In genomic region chr17:40330850-40331470, GRCh38 we compare ENCODE assay signal across 11 cellular contexts. TPM values are rescaled to one million over a fixed set of nuclear protein-coding genes. Genes with fewer than 3 reads are reported as not detected.
DNase-seq lines count a peak whose midpoint lies in the region; ATAC-seq and TF ChIP-seq lines count a peak whose summit lies in the region.
"Had no signal": no experiment of that assay in that cellular context is flagged by ENCODE, and none has a peak within 500 bp of the region (broad histone marks: within the 10 kb centered on the region; RNA-seq: fewer than 3 reads in every experiment).

No MANE protein-coding gene starts in this region.

- H3K9me3 ChIP-seq in right atrium auricular region = no peaks in the 10 kb centered on the region

- intact Hi-C loops in Calu3 (cut with micrococcal nuclease; ENCODE audit: unreplicated experiment) = no loop called here
- intact Hi-C loops in activated CD4-positive, alpha-beta memory T cell treated with anti-CD3 and anti-CD28 coated beads for 36 hours (cut with micrococcal nuclease) = no loop called here

- peak overlapping the region; percentile 1 for H3K4me3 Mint-ChIP-seq in Calu3 (ENCODE audit: low read depth, unreplicated experiment)
- H3K4me3 Mint-ChIP-seq in activated CD4-positive, alpha-beta memory T cell treated with anti-CD3 and anti-CD28 coated beads for 36 hours = peak overlapping the region; percentile 26

- H3K27me3 Mint-ChIP-seq in Calu3 (ENCODE audit: unreplicated experiment) = no peaks in the 10 kb centered on the region
- H3K27me3 Mint-ChIP-seq in activated CD4-positive, alpha-beta memory T cell treated with anti-CD3 and anti-CD28 coated beads for 36 hours = no peaks in the 10 kb centered on the region

- H3K36me3 Mint-ChIP-seq in Calu3 (ENCODE audit: insufficient read depth, unreplicated experiment) = peaks cover 32% of the 10 kb centered on the region
- peaks cover 12% of the 10 kb centered on the region for H3K36me3 Mint-ChIP-seq in activated CD4-positive, alpha-beta memory T cell treated with anti-CD3 and anti-CD28 coated beads for 36 hours

- H3K4me1 ChIP-seq in right atrium auricular region = peaks cover 0 to 100% of the 10 kb centered on the region in 2 donors
- H3K4me1 ChIP-seq: foreskin keratinocyte had no signal

- CTCF ChIA-PET in Calu3 (lab: Charles Lee) = interaction anchor here (0.6 to 37.0 kb wide), 6 partner anchors 11 to 152 kb away, joined by 3 to 1520 read pairs (median 6); partner anchors contain the start of genes GJD3 and RARA
- CTCF ChIA-PET in activated CD4-positive, alpha-beta memory T cell treated with anti-CD3 and anti-CD28 coated beads for 36 hours (lab: Charles Lee) = interaction anchor here (1.1 to 2.2 kb wide), 4 partner anchors 13 to 37 kb away, joined by 3 to 9 read pairs (median 4); no protein-coding TSS in a partner anchor

- H3K4me1 Mint-ChIP-seq in Calu3 (ENCODE audit: low read depth, unreplicated experiment) = peaks cover 82% of the 10 kb centered on the region
- peaks cover 83% of the 10 kb centered on the region for H3K4me1 Mint-ChIP-seq in activated CD4-positive, alpha-beta memory T cell treated with anti-CD3 and anti-CD28 coated beads for 36 hours (ENCODE audit: low read depth)

- H3K9me3 Mint-ChIP-seq in Calu3 (ENCODE audit: low read depth, unreplicated experiment) = no peaks in the 10 kb centered on the region
- H3K9me3 Mint-ChIP-seq in activated CD4-positive, alpha-beta memory T cell treated with anti-CD3 and anti-CD28 coated beads for 36 hours = no peaks in the 10 kb centered on the region

- BruUV-seq in Calu3 (replicated peaks; lab: Mats Ljungman, UMichigan) = TSS peak; percentile 3

- H3K27ac ChIP-seq in right atrium auricular region (peak overlapping the region; percentile 84 to 89), skin epidermis (peak overlapping the region in 20 of 21 experiments; percentile 22 to 99 (median 79))
- H3K27ac ChIP-seq: foreskin keratinocyte had no signal

- no peaks in the 10 kb centered on the region for H3K27me3 ChIP-seq in right atrium auricular region
- H3K27me3 ChIP-seq: foreskin keratinocyte had no signal

- POLR2A ChIA-PET in activated CD4-positive, alpha-beta memory T cell treated with anti-CD3 and anti-CD28 coated beads for 36 hours (lab: Charles Lee) = interaction anchor here (1.1 to 1.3 kb wide), 3 partner anchors 9 to 13 kb away, joined by 3 to 8 read pairs (median 3); no protein-coding TSS in a partner anchor

- TF ChIP-seq CTCF in Calu3 (IDR thresholded peaks at IDR 0.05; ENCODE audit: unreplicated experiment) (peak; percentile 2), right atrium auricular region (IDR thresholded peaks at IDR 0.05) (no peak)

- H3K4me3 ChIP-seq in right atrium auricular region (no peak overlapping the region), skin epidermis (no peak overlapping the region)
- H3K4me3 ChIP-seq: K562 had no signal

- ATAC-seq in HG03565 (IDR thresholded peaks at IDR 0.05; ENCODE audit: unreplicated experiment) = no peak
- ATAC-seq: foreskin keratinocyte, K562 had no signal

- no peak overlapping the region for H3K27ac Mint-ChIP-seq in Calu3 (ENCODE audit: unreplicated experiment)
- peak overlapping the region; percentile 75 for H3K27ac Mint-ChIP-seq in activated CD4-positive, alpha-beta memory T cell treated with anti-CD3 and anti-CD28 coated beads for 36 hours

- peaks cover 7% of the 10 kb centered on the region for H3K36me3 ChIP-seq in right atrium auricular region

- no peak for DNase-seq in Calu3
- DNase-seq in activated CD4-positive, alpha-beta memory T cell treated with anti-CD3 and anti-CD28 coated beads for 36 hours = no peak
- DNase-seq in right atrium auricular region (ENCODE audit: low spot score) = no peak
- DNase-seq in epidermal melanocyte (ENCODE audit: insufficient read length, low spot score) = no peak
- no peak for DNase-seq in NCI-H1417 (lab: John Stamatoyannopoulos, UW)
- DNase-seq in RPMI8226 = no peak
- DNase-seq: foreskin keratinocyte, NCI-H748 treated with DMSO at 0.1 percent for 48 hours had no signal

RNA-seq across cellular contexts. Expression of gene RARA, which starts 22.0 kb away (rescaled TPM):
- 150 and 170 TPM in 2 replicates for total RNA-seq in Calu3 (2022)
- 10 to 100 TPM; 31.2 TPM for total RNA-seq in activated CD4-positive, alpha-beta memory T cell treated with anti-CD3 and anti-CD28 coated beads for 36 hours
- total RNA-seq in right atrium auricular region = 10 to 100 TPM; 28.5 to 51.7 TPM

RNA-seq across cellular contexts. Expression of gene GJD3, which starts 33.6 kb away (rescaled TPM):
- 0.44 and 0.71 TPM in 2 replicates for total RNA-seq in Calu3 (2022)
- under 1 TPM in 1 of 2 experiments, not detected in 1; 0.27 TPM for total RNA-seq in activated CD4-positive, alpha-beta memory T cell treated with anti-CD3 and anti-CD28 coated beads for 36 hours
- 1 to 10 TPM in 1 of 2 donors, not detected in 1; 1.6 TPM for total RNA-seq in right atrium auricular region
- total RNA-seq: foreskin keratinocyte had no signal

RNA-seq across cellular contexts. Expression of gene CDC6, which starts 43.3 kb away (rescaled TPM):
- total RNA-seq in Calu3 (2022) (567 and 645 TPM in 2 replicates), right atrium auricular region (1 to 10 TPM in 1 of 2 donors, under 1 TPM in 1; 0.44 to 1.0 TPM)
- total RNA-seq in activated CD4-positive, alpha-beta memory T cell treated with anti-CD3 and anti-CD28 coated beads for 36 hours = 10 to 100 TPM; 95.6 to 95.7 TPM

Comparison
In these comparisons a context has a peak if more than half of its experiments do, and no peak if none do; other contexts are left out.
1. RNA of gene CDC6, which starts 43.3 kb away (total RNA-seq): 567 to 645 TPM in Calu3 and 95.6 to 95.7 TPM in activated CD4-positive, alpha-beta memory T cell treated with anti-CD3 and anti-CD28 coated beads for 36 hours; 0.44 to 1.0 TPM in right atrium auricular region; every median in the first group is over 10 times any median in the second.